1 cellular context compared by ENCODE assay signal in genomic region chr16:20867585-20867984, GRCh38.
TF ChIP-seq lines count a peak whose summit lies in the region.

No MANE protein-coding gene starts in this region.

TF ChIP-seq in HepG2, 621 proteins besides CTCF, POLR2A, EP300 and RAD21:
- TF ChIP-seq RFXANK (CRISPR knock-in tag; IDR thresholded peaks at IDR 0.05) (no peak), U2AF1 (optimal IDR thresholded peaks at IDR 0.05; ENCODE audit: low read depth, low read length) (no peak), ZNF629 (CRISPR knock-in tag; conservative IDR thresholded peaks at IDR 0.05) (peak; percentile 93), FOSL1 (CRISPR knock-in tag; IDR thresholded peaks at IDR 0.05; ENCODE audit: borderline replicate concordance) (0 out of 2 replicates have a peak, but pooled peaks have one; percentile 10), TOPORS (CRISPR knock-in tag; IDR thresholded peaks at IDR 0.05) (no peak)
